In genomic region chr9:21968331-21969010, GRCh38 we compare ENCODE assay signal across 10 cellular contexts.
DNase-seq lines count a peak whose midpoint lies in the region; ATAC-seq lines count a peak whose summit lies in the region.
"Had no signal": no experiment of that assay in that cellular context is flagged by ENCODE, and none has a peak within 500 bp of the region (broad histone marks: within the 10 kb centered on the region; RNA-seq: fewer than 3 reads in every experiment).

No MANE protein-coding gene starts in this region.

- H3K36me3 Mint-ChIP-seq in activated T-cell treated with anti-CD3 and anti-CD28 coated beads, Interleukin-2, amount 50 U/mL, for 24 hours (ENCODE audit: low read depth): peaks cover 7% of the 10 kb centered on the region
- peaks cover 11% of the 10 kb centered on the region for H3K36me3 Mint-ChIP-seq in activated naive CD8-positive, alpha-beta T cell
- H3K36me3 Mint-ChIP-seq in stimulated activated memory B cell treated with anti-CD40 and anti-IgM and Interleukin-4, amounts not matched to agents 10 μg/mL and 1 μg/mL and 100 μg/mL, for 72 hours: peaks cover 14% of the 10 kb centered on the region

- H3K27me3 Mint-ChIP-seq in activated T-cell treated with anti-CD3 and anti-CD28 coated beads, Interleukin-2, amount 50 U/mL, for 24 hours: peaks cover 98% of the 10 kb centered on the region
- H3K27me3 Mint-ChIP-seq in activated naive CD8-positive, alpha-beta T cell: peaks cover 59% of the 10 kb centered on the region
- H3K27me3 Mint-ChIP-seq in stimulated activated memory B cell treated with anti-CD40 and anti-IgM and Interleukin-4, amounts not matched to agents 10 μg/mL and 1 μg/mL and 100 μg/mL, for 72 hours: peaks cover 100% of the 10 kb centered on the region

- peaks cover 31% of the 10 kb centered on the region for H3K4me1 Mint-ChIP-seq in activated T-cell treated with anti-CD3 and anti-CD28 coated beads, Interleukin-2, amount 50 U/mL, for 24 hours (ENCODE audit: low read depth)
- H3K4me1 Mint-ChIP-seq in activated naive CD8-positive, alpha-beta T cell (ENCODE audit: low read depth): peaks cover 34% of the 10 kb centered on the region
- H3K4me1 Mint-ChIP-seq in stimulated activated memory B cell treated with anti-CD40 and anti-IgM and Interleukin-4, amounts not matched to agents 10 μg/mL and 1 μg/mL and 100 μg/mL, for 72 hours: peaks cover 20% of the 10 kb centered on the region

- H3K4me3 Mint-ChIP-seq in activated T-cell treated with anti-CD3 and anti-CD28 coated beads, Interleukin-2, amount 50 U/mL, for 24 hours: no peak overlapping the region
- peak overlapping the region; percentile 0 for H3K4me3 Mint-ChIP-seq in activated naive CD8-positive, alpha-beta T cell
- H3K4me3 Mint-ChIP-seq in stimulated activated memory B cell treated with anti-CD40 and anti-IgM and Interleukin-4, amounts not matched to agents 10 μg/mL and 1 μg/mL and 100 μg/mL, for 72 hours: peak overlapping the region; percentile 55

- H3K9me3 Mint-ChIP-seq in activated T-cell treated with anti-CD3 and anti-CD28 coated beads, Interleukin-2, amount 50 U/mL, for 24 hours: peaks cover 21% of the 10 kb centered on the region
- peaks cover 3% of the 10 kb centered on the region for H3K9me3 Mint-ChIP-seq in activated naive CD8-positive, alpha-beta T cell (ENCODE audit: low read depth)
- H3K9me3 Mint-ChIP-seq in stimulated activated memory B cell treated with anti-CD40 and anti-IgM and Interleukin-4, amounts not matched to agents 10 μg/mL and 1 μg/mL and 100 μg/mL, for 72 hours: peaks cover 10% of the 10 kb centered on the region

- peak overlapping the region; percentile 22 for H3K27ac Mint-ChIP-seq in activated T-cell treated with anti-CD3 and anti-CD28 coated beads, Interleukin-2, amount 50 U/mL, for 24 hours
- H3K27ac Mint-ChIP-seq in activated naive CD8-positive, alpha-beta T cell: peak overlapping the region; percentile 4
- no peak overlapping the region for H3K27ac Mint-ChIP-seq in stimulated activated memory B cell treated with anti-CD40 and anti-IgM and Interleukin-4, amounts not matched to agents 10 μg/mL and 1 μg/mL and 100 μg/mL, for 72 hours

- ATAC-seq in stimulated activated memory B cell treated with anti-CD40 and anti-IgM and Interleukin-4, amounts not matched to agents 10 μg/mL and 1 μg/mL and 100 μg/mL, for 72 hours: no peak
- ATAC-seq: upper lobe of right lung had no signal

- no peak for DNase-seq in activated T-cell treated with anti-CD3 and anti-CD28 coated beads, Interleukin-2, amount 50 U/mL, for 24 hours
- no peak for DNase-seq in activated T-cell treated with anti-CD3 and anti-CD28 coated beads for 4 hours
- peak; percentile 32 for DNase-seq in iPS-NIHi7 (ENCODE audit: extremely low spot score)
- DNase-seq in NCI-H1048 (lab: John Stamatoyannopoulos, UW): no peak
- DNase-seq in DMS114 treated with DMSO at 0.1 percent for 48 hours (lab: John Stamatoyannopoulos, UW; ENCODE audit: unreplicated experiment): no peak
- DNase-seq in NCI-H146 (lab: John Stamatoyannopoulos, UW): no peak
- DNase-seq: cortex of kidney, upper lobe of right lung had no signal
